Comparison of ENCODE assay signal across 23 cellular contexts in genomic region chr4:183889190-183889589, GRCh38. TPM values are rescaled to one million over a fixed set of nuclear protein-coding genes. Genes with fewer than 3 reads are reported as not detected.
A peak's percentile ranks its signal among the peaks of the same experiment; 100 is the strongest.
DNase-seq lines count a peak whose midpoint lies in the region; ATAC-seq, FAIRE-seq and TF ChIP-seq lines count a peak whose summit lies in the region.
"Had no signal": no experiment of that assay in that cellular context is flagged by ENCODE, and none has a peak within 500 bp of the region (broad histone marks: within the 10 kb centered on the region; RNA-seq: fewer than 3 reads in every experiment).

No MANE protein-coding gene starts in this region.

- no peak for TF ChIP-seq CTCF in HepG2 (CRISPR knock-in tag; IDR thresholded peaks at IDR 0.05)
- no peak for TF ChIP-seq CTCF in right lobe of liver (IDR thresholded peaks at IDR 0.05)
- TF ChIP-seq CTCF in bronchial epithelial cell (IDR thresholded peaks at IDR 0.05; ENCODE audit: insufficient read depth, low read length, severe bottlenecking), result no peak
- TF ChIP-seq CTCF in upper lobe of right lung (IDR thresholded peaks at IDR 0.05), result no peak
- TF ChIP-seq CTCF in left ventricle myocardium inferior (IDR thresholded peaks at IDR 0.05; ENCODE audit: borderline replicate concordance), result no peak

- H3K27ac Mint-ChIP-seq in naive thymus-derived CD8-positive, alpha-beta T cell, result no peak overlapping the region
- H3K27ac Mint-ChIP-seq: B cell; CD4-positive, CD25-positive, alpha-beta regulatory T cell; CD8-positive, alpha-beta T cell had no signal

- H3K27me3 Mint-ChIP-seq in naive thymus-derived CD8-positive, alpha-beta T cell, result peaks cover 5 to 22% (median 9%) of the 10 kb centered on the region in 5 donors

- TF ChIP-seq EP300 in HepG2 (IDR thresholded peaks at IDR 0.05; ENCODE audit: low read depth in 2 of 2, low read length in 2 of 2) (no peak), HepG2 (CRISPR knock-in tag; IDR thresholded peaks at IDR 0.05; ENCODE audit: borderline replicate concordance) (no peak)

- no peak for FAIRE-seq in HepG2 (lab: Jason Lieb, UNC)
- peak; percentile 58 for FAIRE-seq in bronchial epithelial cell (lab: Jason Lieb, UNC)
- FAIRE-seq: A204.1, G401.6, GM12892, GM19239, H1 had no signal

- TF ChIP-seq RAD21 in HepG2 (CRISPR knock-in tag; IDR thresholded peaks at IDR 0.05), result no peak

- TF ChIP-seq POLR2A in HepG2 (IDR thresholded peaks at IDR 0.05; ENCODE audit: insufficient read depth in 1 of 2, low read depth in 2 of 2, low read length in 2 of 2) (no peak), right lobe of liver (IDR thresholded peaks at IDR 0.05) (no peak)

- POLR2A ChIA-PET in HepG2 (lab: Yijun Ruan, JAX), result no interaction called here
- POLR2A ChIA-PET in naive thymus-derived CD8-positive, alpha-beta T cell (lab: Charles Lee), result no interaction called here

- H3K36me3 Mint-ChIP-seq in naive thymus-derived CD8-positive, alpha-beta T cell, result no peaks in the 10 kb centered on the region
- H3K36me3 Mint-ChIP-seq: CD4-positive, CD25-positive, alpha-beta regulatory T cell; CD8-positive, alpha-beta T cell had no signal

- no peak overlapping the region for H3K27ac ChIP-seq in HepG2 (ENCODE audit: extremely low read length, insufficient read depth, low read length)
- H3K27ac ChIP-seq in right lobe of liver, result no peak overlapping the region
- no peak overlapping the region for H3K27ac ChIP-seq in upper lobe of right lung
- H3K27ac ChIP-seq in left ventricle myocardium inferior (replicated peaks), result no peak overlapping the region
- H3K27ac ChIP-seq: 22Rv1, BLaER1, C4-2B, GM23248 had no signal

- intact Hi-C loops in HepG2 (cut with micrococcal nuclease; ENCODE audit: unreplicated experiment), result no loop called here
- intact Hi-C loops in right lobe of liver (cut with DNase I), result no loop called here
- intact Hi-C loops in upper lobe of right lung (cut with DNase I), result no loop called here
- intact Hi-C loops in left ventricle myocardium inferior (cut with micrococcal nuclease), result no loop called here

- H4K20me1 ChIP-seq in HepG2 (ENCODE audit: insufficient read depth, low read length), result no peaks in the 10 kb centered on the region
- H4K20me1 ChIP-seq: BLaER1 had no signal

- no peaks in the 10 kb centered on the region for H3K79me2 ChIP-seq in HepG2 (ENCODE audit: insufficient read depth, low read length)

- H2AFZ ChIP-seq in HepG2 (ENCODE audit: low read length), result no peak overlapping the region
- H2AFZ ChIP-seq: GM23248 had no signal

- H3K36me3 ChIP-seq in HepG2 (replicated peaks in 1 of 2; ENCODE audit: control insufficient read depth in 1 of 2, insufficient read depth in 2 of 2, low read length in 2 of 2), result no peaks in the 10 kb centered on the region
- H3K36me3 ChIP-seq in right lobe of liver, result no peaks in the 10 kb centered on the region
- no peaks in the 10 kb centered on the region for H3K36me3 ChIP-seq in bronchial epithelial cell (ENCODE audit: control insufficient read depth, insufficient read depth, low read length)
- H3K36me3 ChIP-seq in upper lobe of right lung, result no peaks in the 10 kb centered on the region
- H3K36me3 ChIP-seq in left ventricle myocardium inferior, result no peaks in the 10 kb centered on the region
- H3K36me3 ChIP-seq: BLaER1 had no signal

- no peaks in the 10 kb centered on the region for H3K9me3 Mint-ChIP-seq in naive thymus-derived CD8-positive, alpha-beta T cell
- H3K9me3 Mint-ChIP-seq: CD4-positive, CD25-positive, alpha-beta regulatory T cell; CD8-positive, alpha-beta T cell had no signal

- in situ Hi-C loops in HepG2 (cut with HindIII; ENCODE audit: extremely low pct_ligation_motif_present, low pct_unique_long_range_greater_than_20kb), result no loop called here

- H3K4me1 ChIP-seq in HepG2 (ENCODE audit: insufficient read depth, low read length) (no peaks in the 10 kb centered on the region), right lobe of liver (no peaks in the 10 kb centered on the region), upper lobe of right lung (no peaks in the 10 kb centered on the region), left ventricle myocardium inferior (no peaks in the 10 kb centered on the region)
- H3K4me1 ChIP-seq: Caco-2 had no signal

- H3K4me2 ChIP-seq in HepG2 (ENCODE audit: low read depth, low read length), result no peak overlapping the region
- H3K4me2 ChIP-seq: BLaER1 had no signal

- H3K4me3 ChIP-seq in HepG2 (replicated peaks in 1 of 3; ENCODE audit: insufficient read depth in 1 of 3, low read depth in 2 of 3, low read length in 3 of 3), result no peak overlapping the region
- H3K4me3 ChIP-seq in right lobe of liver, result no peak overlapping the region
- H3K4me3 ChIP-seq in bronchial epithelial cell (ENCODE audit: low read depth, low read length), result no peak overlapping the region
- no peak overlapping the region for H3K4me3 ChIP-seq in upper lobe of right lung
- H3K4me3 ChIP-seq in left ventricle myocardium inferior, result no peak overlapping the region
- H3K4me3 ChIP-seq: BLaER1, GM23248 had no signal

- H3K9me3 ChIP-seq in HepG2 (ENCODE audit: low read length), result no peaks in the 10 kb centered on the region
- H3K9me3 ChIP-seq in right lobe of liver, result no peaks in the 10 kb centered on the region
- H3K9me3 ChIP-seq in upper lobe of right lung, result no peaks in the 10 kb centered on the region
- no peaks in the 10 kb centered on the region for H3K9me3 ChIP-seq in left ventricle myocardium inferior (replicated peaks)
- H3K9me3 ChIP-seq: Caco-2 had no signal

- ATAC-seq in HepG2 (no peak), right lobe of liver (no peak), upper lobe of right lung (peak; percentile 29)
- ATAC-seq in naive thymus-derived CD8-positive, alpha-beta T cell, result no peak
- ATAC-seq: CD8-positive, alpha-beta T cell had no signal

- H3K4me1 Mint-ChIP-seq in naive thymus-derived CD8-positive, alpha-beta T cell, result no peaks in the 10 kb centered on the region
- H3K4me1 Mint-ChIP-seq: B cell; CD4-positive, CD25-positive, alpha-beta regulatory T cell had no signal

- H3K27me3 ChIP-seq in HepG2 (ENCODE audit: control insufficient read depth in 1 of 2, insufficient read depth in 2 of 2, low read length in 2 of 2) (no peaks in the 10 kb centered on the region; a peak in 1 of 5 replicates), right lobe of liver (no peaks in the 10 kb centered on the region), bronchial epithelial cell (ENCODE audit: control insufficient read depth, insufficient read depth, low read length) (no peaks in the 10 kb centered on the region), upper lobe of right lung (no peaks in the 10 kb centered on the region), left ventricle myocardium inferior (ENCODE audit: low read depth) (no peaks in the 10 kb centered on the region)
- H3K27me3 ChIP-seq: BLaER1 had no signal

- WGBS in HepG2 (ENCODE audit: low lambda C conversion rate), result 57% methylated on average over 2 of the region's 5 CpGs
- WGBS in right lobe of liver (ENCODE audit: insufficient coverage, low coverage, low lambda C conversion rate, missing lambda C conversion rate), result 66% methylated on average over 2 of the region's 5 CpGs

- H3K9ac ChIP-seq in HepG2 (ENCODE audit: insufficient read depth, low read depth, low read length), result no peak overlapping the region
- H3K9ac ChIP-seq: BLaER1, GM23248 had no signal

- DNase-seq in HepG2 (ENCODE audit: low spot score), result no peak
- DNase-seq in right lobe of liver, result no peak
- no peak for DNase-seq in bronchial epithelial cell (ENCODE audit: low read depth)
- DNase-seq in upper lobe of right lung, result no peak
- DNase-seq in naive thymus-derived CD8-positive, alpha-beta T cell, result no peak
- DNase-seq in left ventricle myocardium inferior, result no peak
- DNase-seq: Caco-2; CD4-positive, CD25-positive, alpha-beta regulatory T cell; CD8-positive, alpha-beta T cell; DMS153; DND-41; GM23248; H7; HCEC 1CT had no signal

- H3K4me3 Mint-ChIP-seq in naive thymus-derived CD8-positive, alpha-beta T cell, result no peak overlapping the region
- H3K4me3 Mint-ChIP-seq: B cell; CD4-positive, CD25-positive, alpha-beta regulatory T cell; CD8-positive, alpha-beta T cell had no signal

- CTCF ChIA-PET in HepG2 (lab: Yijun Ruan, JAX; ENCODE audit: low intra/inter-chr PET ratio, low total read pairs), result no interaction called here

- BruUV-seq in HepG2 (replicated peaks; lab: Mats Ljungman, UMichigan), result no TSS peak

TF ChIP-seq in HepG2, 621 proteins besides CTCF, POLR2A, EP300 and RAD21:
- TF ChIP-seq ZNF121 (CRISPR knock-in tag; IDR thresholded peaks at IDR 0.05) (no peak), ZNF12 (CRISPR knock-in tag; IDR thresholded peaks at IDR 0.05) (peak; percentile 65; the same call in 1 of the 2 replicates), MTA1 (CRISPR knock-in tag; IDR thresholded peaks at IDR 0.05; ENCODE audit: borderline replicate concordance) (no peak)

RNA-seq across cellular contexts. Expression of gene STOX2, which starts 15.9 kb away (rescaled TPM):
- total RNA-seq in HepG2 (2016; rRNA removed; fragmentation: Illumina TruSeq; extraction: Trizol) (0.04 and 0.15 TPM in 2 replicates), right lobe of liver (1 to 10 TPM; 1.9 to 5.1 (median 3.2) TPM), bronchial epithelial cell (1.3 and 2.4 TPM in 2 replicates), upper lobe of right lung (12.9 TPM), left ventricle myocardium inferior (12.2 TPM)
- total RNA-seq in HepG2 (2016; cell fraction: cytosol; rRNA removed; fragmentation: Illumina TruSeq; extraction: Trizol; ENCODE audit: low read depth), result not detected in 2 replicates
- 0.04 and 0.22 TPM in 2 replicates for total RNA-seq in HepG2 (2016; cell fraction: insoluble cytoplasmic fraction; rRNA removed; fragmentation: Illumina TruSeq; extraction: Trizol)
- total RNA-seq in HepG2 (2016; cell fraction: membrane; rRNA removed; fragmentation: Illumina TruSeq; extraction: Trizol), result 0.06 and 0.17 TPM in 2 replicates
- total RNA-seq in HepG2 (2016; cell fraction: nucleus; rRNA removed; fragmentation: Illumina TruSeq; extraction: Trizol), result 0.06 TPM in 2 replicates
- polyA plus RNA-seq in HepG2 (2011; rRNA removed), result 0.01 TPM in 2 replicates
- 0.01 TPM in 2 replicates for polyA plus RNA-seq in HepG2 (2011; cell fraction: cytosol; rRNA removed)
- polyA plus RNA-seq in HepG2 (2011; cell fraction: nucleus; rRNA removed), result 0.02 TPM in 2 replicates
- 0.01 and 0.05 TPM in 2 replicates for polyA plus RNA-seq in HepG2 (2012)
- 0.01 TPM in 1 of 2 replicates, not detected in the other for polyA plus RNA-seq in HepG2 (2016; cell fraction: cytosol; fragmentation: Illumina TruSeq; extraction: Trizol; ENCODE audit: low read depth)
- polyA plus RNA-seq in HepG2 (2016; cell fraction: insoluble cytoplasmic fraction; fragmentation: Illumina TruSeq; extraction: Trizol; ENCODE audit: low read depth), result 0.02 and 0.21 TPM in 2 replicates
- 0.02 TPM in 1 of 2 replicates, not detected in the other for polyA plus RNA-seq in HepG2 (2016; cell fraction: membrane; fragmentation: Illumina TruSeq; extraction: Trizol; ENCODE audit: low read depth)
- polyA plus RNA-seq in HepG2 (2016; cell fraction: nucleus; fragmentation: Illumina TruSeq; extraction: Trizol; ENCODE audit: insufficient read depth, low read depth), result 0.04 and 0.46 TPM in 2 replicates
- polyA minus RNA-seq in HepG2 (2011; rRNA and poly(A)+ RNA removed; ENCODE audit: low replicate concordance), result 1.3 and 14.4 TPM in 2 replicates
- polyA minus RNA-seq in HepG2 (2011; cell fraction: cytosol; rRNA and poly(A)+ RNA removed), result 0.10 TPM in 1 of 2 replicates, not detected in the other
- polyA minus RNA-seq in HepG2 (2011; cell fraction: nucleus; rRNA and poly(A)+ RNA removed), result 0.12 and 0.39 TPM in 2 replicates
- total RNA-seq in naive thymus-derived CD8-positive, alpha-beta T cell, result not detected
- not detected for polyA plus RNA-seq in naive thymus-derived CD8-positive, alpha-beta T cell
- total RNA-seq: B cell; CD4-positive, CD25-positive, alpha-beta regulatory T cell; CD8-positive, alpha-beta T cell; GM23248 had no signal
- polyA plus RNA-seq: CD4-positive, CD25-positive, alpha-beta regulatory T cell; GM23248 had no signal
